ENCODE assay signal across 8 cellular contexts in genomic region chr16:30786936-30787612, GRCh38. TPM values are rescaled to one million over a fixed set of nuclear protein-coding genes. Genes with fewer than 3 reads are reported as not detected.
DNase-seq lines count a peak whose midpoint lies in the region; ATAC-seq and TF ChIP-seq lines count a peak whose summit lies in the region.

Gene ZNF629 (minus strand): TSS chr16:30787205. CDS start chr16:30784482, 2,723 bp downstream.

- no peaks in the 10 kb centered on the region for H3K36me3 Mint-ChIP-seq in activated T-helper 17 cell treated with anti-CD3 and anti-CD28 coated beads, Interleukin-2, amount 50 U/mL, for 72 hours (ENCODE audit: low read depth)
- peaks cover 0 to 11% (median 4%) of the 10 kb centered on the region in 5 donors for H3K36me3 Mint-ChIP-seq in naive thymus-derived CD4-positive, alpha-beta T cell

- peak within 1 kb of the TSS; percentile 56 for H3K27ac ChIP-seq in foreskin keratinocyte
- peak within 1 kb of the TSS; percentile 68 for H3K27ac ChIP-seq in naive thymus-derived CD4-positive, alpha-beta T cell (ENCODE audit: low read depth, low read length)

- ATAC-seq in activated T-helper 17 cell treated with anti-CD3 and anti-CD28 coated beads, Interleukin-2, amount 50 U/mL, for 72 hours (replicated peaks) = peak; percentile 48
- ATAC-seq in foreskin keratinocyte (peak; percentile 19), GM21786 (IDR thresholded peaks at IDR 0.05; ENCODE audit: unreplicated experiment) (no peak)
- peak; percentile 70 for ATAC-seq in naive thymus-derived CD4-positive, alpha-beta T cell

- no peaks in the 10 kb centered on the region for H3K4me1 Mint-ChIP-seq in activated T-helper 17 cell treated with anti-CD3 and anti-CD28 coated beads, Interleukin-2, amount 50 U/mL, for 72 hours
- peaks cover 0 to 25% (median 22%) of the 10 kb centered on the region in 7 donors for H3K4me1 Mint-ChIP-seq in naive thymus-derived CD4-positive, alpha-beta T cell

- no peaks in the 10 kb centered on the region for H3K9me3 ChIP-seq in naive thymus-derived CD4-positive, alpha-beta T cell (ENCODE audit: control insufficient read depth in 2 of 3, low read length in 3 of 3)

- no peaks in the 10 kb centered on the region for H3K27me3 ChIP-seq in foreskin keratinocyte
- peaks cover 0 to 7% of the 10 kb centered on the region in 2 donors for H3K27me3 ChIP-seq in naive thymus-derived CD4-positive, alpha-beta T cell (ENCODE audit: control insufficient read depth in 2 of 2, insufficient read depth in 2 of 2, low read length in 2 of 2)

- CTCF ChIA-PET in naive thymus-derived CD4-positive, alpha-beta T cell (lab: Charles Lee) = interaction anchor here (0.7 kb wide), 1 partner anchor 18 kb away, joined by 3 read pairs; no protein-coding TSS in a partner anchor

- POLR2A ChIA-PET in naive thymus-derived CD4-positive, alpha-beta T cell (lab: Charles Lee) = interaction anchor here (0.7 to 1.3 kb wide), 5 partner anchors 16 to 814 kb away, joined by 3 to 15 read pairs (median 3); no protein-coding TSS in a partner anchor

- H3K27ac Mint-ChIP-seq in activated T-helper 17 cell treated with anti-CD3 and anti-CD28 coated beads, Interleukin-2, amount 50 U/mL, for 72 hours = no peak within 1 kb of the TSS
- H3K27ac Mint-ChIP-seq in naive thymus-derived CD4-positive, alpha-beta T cell = peak within 1 kb of the TSS in 8 of 9 donors; percentile 8 to 85 (median 50)

- no peaks in the 10 kb centered on the region for H3K9me3 Mint-ChIP-seq in activated T-helper 17 cell treated with anti-CD3 and anti-CD28 coated beads, Interleukin-2, amount 50 U/mL, for 72 hours
- H3K9me3 Mint-ChIP-seq in naive thymus-derived CD4-positive, alpha-beta T cell = peaks cover 0 to 2% (median 0%) of the 10 kb centered on the region in 11 donors

- H3K4me1 ChIP-seq in foreskin keratinocyte = no peaks in the 10 kb centered on the region
- peaks cover 7% of the 10 kb centered on the region in 2 donors for H3K4me1 ChIP-seq in naive thymus-derived CD4-positive, alpha-beta T cell (ENCODE audit: control insufficient read depth in 2 of 2, insufficient read depth in 2 of 2, low read length in 2 of 2)

- intact Hi-C loops in naive thymus-derived CD4-positive, alpha-beta T cell (cut with micrococcal nuclease) = loop anchor here in 1 of 2 donors (1.0 to 2.0 kb wide), 4 partner anchors 18 to 88 kb away; partner anchors contain the start of genes CFAP119, PHKG2 and RNF40

- peak within 1 kb of the TSS; percentile 61 for H3K4me3 Mint-ChIP-seq in activated T-helper 17 cell treated with anti-CD3 and anti-CD28 coated beads, Interleukin-2, amount 50 U/mL, for 72 hours
- peak within 1 kb of the TSS; percentile 74 to 94 (median 88) for H3K4me3 Mint-ChIP-seq in naive thymus-derived CD4-positive, alpha-beta T cell

- peak within 1 kb of the TSS; percentile 60 for H3K4me3 ChIP-seq in naive thymus-derived CD4-positive, alpha-beta T cell (ENCODE audit: low read length)

- peaks cover 0 to 23% (median 0%) of the 10 kb centered on the region in 3 experiments for H3K36me3 ChIP-seq in naive thymus-derived CD4-positive, alpha-beta T cell (ENCODE audit: control insufficient read depth in 2 of 3, insufficient read depth in 3 of 3, low read length in 3 of 3)

- H3K27me3 Mint-ChIP-seq in activated T-helper 17 cell treated with anti-CD3 and anti-CD28 coated beads, Interleukin-2, amount 50 U/mL, for 72 hours = no peaks in the 10 kb centered on the region
- peaks cover 0 to 43% (median 0%) of the 10 kb centered on the region in 5 donors for H3K27me3 Mint-ChIP-seq in naive thymus-derived CD4-positive, alpha-beta T cell

- no peak for TF ChIP-seq CTCF in foreskin keratinocyte (conservative IDR thresholded peaks at IDR 0.05)

- DNase-seq in stimulated activated naive CD4-positive, alpha-beta T cell (lab: John Stamatoyannopoulos, UW) = peak in 5 of 6 experiments; percentile 6 to 36 (median 28)
- no peak for DNase-seq in stimulated activated naive CD4-positive, alpha-beta T cell treated with Interleukin-2 at 50 U/mL for 16 hours (lab: John Stamatoyannopoulos, UW)
- peak; percentile 50 for DNase-seq in NCI-H2227 treated with DMSO at 0.1 percent for 48 hours (lab: John Stamatoyannopoulos, UW)
- DNase-seq in foreskin keratinocyte = peak; percentile 22 to 44
- peak in 5 of 9 donors; percentile 32 to 42 (median 33) for DNase-seq in naive thymus-derived CD4-positive, alpha-beta T cell
- DNase-seq in ureter (ENCODE audit: low spot score) = peak; percentile 79

RNA-seq across cellular contexts. Expression of gene ZNF629, which starts in this region (rescaled TPM):
- total RNA-seq in activated T-helper 17 cell treated with anti-CD3 and anti-CD28 coated beads, Interleukin-2, amount 50 U/mL, for 72 hours = under 1 TPM; 0.28 to 0.48 TPM
- 15.9 and 16.9 TPM in 2 replicates for total RNA-seq in foreskin keratinocyte
- 6.0 and 6.1 TPM in 2 replicates for polyA plus RNA-seq in foreskin keratinocyte
- 10 to 100 TPM in 1 of 5 experiments, 1 to 10 TPM in 4; 2.4 to 11.1 (median 4.2) TPM for total RNA-seq in naive thymus-derived CD4-positive, alpha-beta T cell
- polyA plus RNA-seq in naive thymus-derived CD4-positive, alpha-beta T cell = 1 to 10 TPM in 1 of 2 donors, under 1 TPM in 1; 0.66 to 3.1 TPM
- 21.6 TPM for total RNA-seq in ureter

Comparison
In these comparisons a context has a peak if more than half of its experiments do, and no peak if none do; other contexts are left out.
1. Peak in ATAC-seq in activated T-helper 17 cell treated with anti-CD3 and anti-CD28 coated beads, Interleukin-2, amount 50 U/mL, for 72 hours; RNA of the gene not detected or under 1 TPM.